ENCODE assay signal across 17 cellular contexts in genomic region chr4:21113496-21114213, GRCh38.
DNase-seq lines count a peak whose midpoint lies in the region; TF ChIP-seq lines count a peak whose summit lies in the region.
"Had no signal": no experiment of that assay in that cellular context is flagged by ENCODE, and none has a peak within 500 bp of the region (broad histone marks: within the 10 kb centered on the region; RNA-seq: fewer than 3 reads in every experiment).

No MANE protein-coding gene starts in this region.

- H3K4me3 ChIP-seq in Peyer's patch, result no peak overlapping the region
- H3K4me3 ChIP-seq: BLaER1 treated with 17β-estradiol and CSF1 and Interleukin-3, amounts not matched to agents 10 nM and 100 nM; cardiac muscle cell; gastroesophageal sphincter; HAP-1; thoracic aorta had no signal

- TF ChIP-seq POLR2A in Peyer's patch (IDR thresholded peaks at IDR 0.05) (no peak), erythroblast (IDR thresholded peaks at IDR 0.05; ENCODE audit: low read length) (no peak)

- TF ChIP-seq CTCF in Peyer's patch (IDR thresholded peaks at IDR 0.05), result no peak

- no peaks in the 10 kb centered on the region for H3K36me3 ChIP-seq in Peyer's patch
- H3K36me3 ChIP-seq: BLaER1 treated with 17β-estradiol and CSF1 and Interleukin-3, amounts not matched to agents 10 nM and 100 nM; cardiac muscle cell; gastroesophageal sphincter; HAP-1; thoracic aorta had no signal

- H3K4me1 ChIP-seq in Peyer's patch, result no peaks in the 10 kb centered on the region
- H3K4me1 ChIP-seq: BLaER1 treated with 17β-estradiol and CSF1 and Interleukin-3, amounts not matched to agents 10 nM and 100 nM; gastroesophageal sphincter; HAP-1 had no signal

- H3K27ac ChIP-seq in Peyer's patch, result no peak overlapping the region
- H3K27ac ChIP-seq: 22Rv1; BLaER1 treated with 17β-estradiol and CSF1 and Interleukin-3, amounts not matched to agents 10 nM and 100 nM; cardiac muscle cell; gastroesophageal sphincter; thoracic aorta had no signal

- H3K9me3 ChIP-seq in Peyer's patch, result no peaks in the 10 kb centered on the region
- H3K9me3 ChIP-seq: HAP-1, thoracic aorta had no signal

- no peaks in the 10 kb centered on the region for H3K27me3 ChIP-seq in Peyer's patch
- H3K27me3 ChIP-seq: BLaER1 treated with 17β-estradiol and CSF1 and Interleukin-3, amounts not matched to agents 10 nM and 100 nM; cardiac muscle cell; gastroesophageal sphincter had no signal

- DNase-seq in NCI-H1694 (lab: John Stamatoyannopoulos, UW) (peak; percentile 1), NCI-H1694 treated with DMSO at 0.1 percent for 48 hours (lab: John Stamatoyannopoulos, UW) (no peak), cerebellar cortex (ENCODE audit: low spot score) (peak; percentile 21), iris pigment epithelial cell (ENCODE audit: low read depth) (peak; percentile 88), DMS53 treated with DMSO at 0.1 percent for 48 hours (lab: John Stamatoyannopoulos, UW; ENCODE audit: unreplicated experiment) (no peak), Peyer's patch (no peak), erythroblast (lab: John Stamatoyannopoulos, UW) (no peak)
- DNase-seq in stimulated activated CD4-positive, alpha-beta T cell treated with anti-CD3 and anti-CD28 coated beads, Interleukin-4, amount 100 ng/mL, for 4 hours, result no peak
- DNase-seq: effector CD8-positive, alpha-beta T cell; NCI-H1436 treated with DMSO at 0.1 percent for 48 hours; Right ventricle myocardium superior had no signal

Comparison
In these comparisons a context has a peak if more than half of its experiments do, and no peak if none do; other contexts are left out.
1. DNase-seq: peak in NCI-H1694 (single experiment), cerebellar cortex (single experiment) and iris pigment epithelial cell (single experiment); none in NCI-H1694 treated with DMSO at 0.1 percent for 48 hours (single experiment), stimulated activated CD4-positive, alpha-beta T cell treated with anti-CD3 and anti-CD28 coated beads, Interleukin-4, amount 100 ng/mL, for 4 hours (0 of 2), DMS53 treated with DMSO at 0.1 percent for 48 hours (single experiment), Peyer's patch (0 of 3) and erythroblast (0 of 2).